ENCODE assay signal across 8 cellular contexts in the genomic region with DNA sequence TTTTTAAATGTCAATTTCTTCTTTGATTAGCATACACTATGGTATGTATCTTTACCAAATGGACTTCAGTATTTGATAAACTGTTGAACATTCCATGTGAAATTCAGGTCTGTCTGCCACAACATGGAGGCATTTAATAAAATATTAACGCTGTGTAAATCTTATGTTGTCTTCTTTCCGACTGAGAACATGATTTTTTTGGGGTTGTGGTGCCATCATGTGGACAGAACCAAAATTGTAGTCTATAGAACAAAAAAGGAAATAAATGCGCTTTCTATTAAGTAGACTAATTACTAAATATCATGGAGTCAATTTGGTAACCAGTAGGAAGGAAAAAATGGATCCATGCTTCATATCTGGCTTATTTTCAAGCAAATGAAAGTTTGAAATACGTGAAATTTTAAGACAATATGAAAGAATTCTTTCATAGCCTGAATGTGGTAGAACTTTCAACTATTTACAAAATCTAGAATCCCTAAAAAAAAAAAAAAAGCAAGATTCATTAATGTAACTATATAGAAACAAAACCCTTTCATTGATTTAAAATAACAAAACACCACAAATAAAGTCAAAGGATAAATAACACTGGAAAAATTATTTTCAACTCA. TPM values are rescaled to one million over a fixed set of nuclear protein-coding genes. Genes with fewer than 3 reads are reported as not detected.
A peak's percentile ranks its signal among the peaks of the same experiment; 100 is the strongest.
DNase-seq lines count a peak whose midpoint lies in the region; ATAC-seq and TF ChIP-seq lines count a peak whose summit lies in the region.

No MANE protein-coding gene starts in this region.

- H3F3A ChIP-seq in neural cell (ENCODE audit: insufficient read depth, low read length, poor library complexity, severe bottlenecking) = no peaks in the 10 kb centered on the region

- TF ChIP-seq CTCF in endothelial cell (IDR thresholded peaks at IDR 0.05; ENCODE audit: unreplicated experiment) (peak; percentile 88), neural cell (IDR thresholded peaks at IDR 0.05; ENCODE audit: poor library complexity, severe bottlenecking) (peak; percentile 89)

- no peaks in the 10 kb centered on the region for H4K20me1 ChIP-seq in neural cell (ENCODE audit: insufficient read depth)

- H3K4me3 ChIP-seq in neural cell (ENCODE audit: low read length) = no peak overlapping the region

- no peak for ATAC-seq in activated CD8-positive, alpha-beta memory T cell treated with anti-CD3 and anti-CD28 coated beads, Interleukin-2, amount 10 ng/mL, durations not matched to agents 7 days and 5 days
- ATAC-seq in GM21423 (IDR thresholded peaks at IDR 0.05; ENCODE audit: unreplicated experiment) (no peak), GM19463 (IDR thresholded peaks at IDR 0.05; ENCODE audit: unreplicated experiment) (no peak)

- no peak for TF ChIP-seq EP300 in neural cell (conservative IDR thresholded peaks at IDR 0.05; ENCODE audit: poor library complexity, severe bottlenecking)

- H3K27ac Mint-ChIP-seq in activated CD8-positive, alpha-beta memory T cell treated with anti-CD3 and anti-CD28 coated beads, Interleukin-2, amount 10 ng/mL, durations not matched to agents 7 days and 5 days = no peak overlapping the region
- peak overlapping the region; percentile 86 for H3K27ac Mint-ChIP-seq in endothelial cell (ENCODE audit: unreplicated experiment)

- TF ChIP-seq RAD21 in neural cell (conservative IDR thresholded peaks at IDR 0.05) = peak; percentile 93

- H3K9ac ChIP-seq in neural cell (ENCODE audit: low read length) = peak overlapping the region; percentile 13

- H3K9me3 ChIP-seq in neural cell (ENCODE audit: low read length) = no peaks in the 10 kb centered on the region

- no peaks in the 10 kb centered on the region for H3K36me3 Mint-ChIP-seq in activated CD8-positive, alpha-beta memory T cell treated with anti-CD3 and anti-CD28 coated beads, Interleukin-2, amount 10 ng/mL, durations not matched to agents 7 days and 5 days
- H3K36me3 Mint-ChIP-seq in endothelial cell (ENCODE audit: low read depth, unreplicated experiment) = peaks cover 16% of the 10 kb centered on the region

- H3K27ac ChIP-seq in neural cell (ENCODE audit: low read length) = no peak overlapping the region

- H3K27me3 ChIP-seq in neural cell (ENCODE audit: insufficient read depth, low read depth, low read length) = no peaks in the 10 kb centered on the region

- no peaks in the 10 kb centered on the region for H3K9me3 Mint-ChIP-seq in activated CD8-positive, alpha-beta memory T cell treated with anti-CD3 and anti-CD28 coated beads, Interleukin-2, amount 10 ng/mL, durations not matched to agents 7 days and 5 days (ENCODE audit: low read depth)
- H3K9me3 Mint-ChIP-seq in endothelial cell (ENCODE audit: unreplicated experiment) = no peaks in the 10 kb centered on the region

- no peak overlapping the region for H3K4me3 Mint-ChIP-seq in activated CD8-positive, alpha-beta memory T cell treated with anti-CD3 and anti-CD28 coated beads, Interleukin-2, amount 10 ng/mL, durations not matched to agents 7 days and 5 days
- H3K4me3 Mint-ChIP-seq in endothelial cell (ENCODE audit: unreplicated experiment) = no peak overlapping the region

- H2AFZ ChIP-seq in neural cell (ENCODE audit: low read depth, low read length) = no peak overlapping the region

- DNase-seq in activated CD8-positive, alpha-beta memory T cell treated with anti-CD3 and anti-CD28 coated beads, Interleukin-2, amount 10 ng/mL, durations not matched to agents 7 days and 5 days = peak; percentile 49
- no peak for DNase-seq in activated CD8-positive, alpha-beta memory T cell treated with anti-CD3 and anti-CD28 coated beads, Interleukin-2, amount 50 U/mL, for 48 hours
- peak; percentile 79 to 82 for DNase-seq in Kasumi-1 (lab: John Stamatoyannopoulos, UW)
- peak; percentile 13 for DNase-seq in T-helper 9 cell
- peak; percentile 48 for DNase-seq in endothelial cell (ENCODE audit: low spot score)

- peak overlapping the region; percentile 6 for H3K4me2 ChIP-seq in neural cell (ENCODE audit: low read length)

- H3K9me2 ChIP-seq in neural cell (ENCODE audit: insufficient read depth, low read length) = no peaks in the 10 kb centered on the region

- no peaks in the 10 kb centered on the region for H3K36me3 ChIP-seq in neural cell (ENCODE audit: insufficient read depth, low read length)

- CTCF ChIA-PET in activated CD8-positive, alpha-beta memory T cell treated with anti-CD3 and anti-CD28 coated beads, Interleukin-2, amount 10 ng/mL, durations not matched to agents 7 days and 5 days (lab: Charles Lee) = interaction anchor here (1.0 to 3.4 kb wide), 3 partner anchors 684 to 964 kb away, joined by 4 to 19 read pairs (median 6); no protein-coding TSS in a partner anchor

- peaks cover 29% of the 10 kb centered on the region for H3K27me3 Mint-ChIP-seq in activated CD8-positive, alpha-beta memory T cell treated with anti-CD3 and anti-CD28 coated beads, Interleukin-2, amount 10 ng/mL, durations not matched to agents 7 days and 5 days
- no peaks in the 10 kb centered on the region for H3K27me3 Mint-ChIP-seq in endothelial cell (ENCODE audit: unreplicated experiment)

- peaks cover 17% of the 10 kb centered on the region for H3K79me2 ChIP-seq in neural cell (replicated peaks; ENCODE audit: insufficient read depth, low read length)

- H3K4me1 Mint-ChIP-seq in activated CD8-positive, alpha-beta memory T cell treated with anti-CD3 and anti-CD28 coated beads, Interleukin-2, amount 10 ng/mL, durations not matched to agents 7 days and 5 days = peaks cover 29% of the 10 kb centered on the region
- H3K4me1 Mint-ChIP-seq in endothelial cell (ENCODE audit: unreplicated experiment) = peaks cover 30% of the 10 kb centered on the region

TF ChIP-seq in neural cell, 6 proteins besides CTCF, POLR2A, EP300 and RAD21:
- TF ChIP-seq SMC3 (conservative IDR thresholded peaks at IDR 0.05; ENCODE audit: poor library complexity) (peak; percentile 96), EZH2 (IDR thresholded peaks at IDR 0.05; ENCODE audit: borderline replicate concordance, insufficient read depth, low read length, poor library complexity, severe bottlenecking) (no peak)

RNA-seq across cellular contexts. Expression of a gene that starts 2.8 kb away (rescaled TPM):
- 1 to 10 TPM; 4.9 to 7.5 TPM for total RNA-seq in activated CD8-positive, alpha-beta memory T cell treated with anti-CD3 and anti-CD28 coated beads, Interleukin-2, amount 10 ng/mL, durations not matched to agents 7 days and 5 days
- 572 TPM for total RNA-seq in endothelial cell (ENCODE audit: unreplicated experiment)
- polyA plus RNA-seq in neural cell = 309 and 385 TPM in 2 replicates
- polyA minus RNA-seq in neural cell = 800 and 993 TPM in 2 replicates

RNA-seq across cellular contexts. Expression of a gene that starts 28.5 kb away (rescaled TPM):
- not detected for total RNA-seq in activated CD8-positive, alpha-beta memory T cell treated with anti-CD3 and anti-CD28 coated beads, Interleukin-2, amount 10 ng/mL, durations not matched to agents 7 days and 5 days
- 1.4 TPM for total RNA-seq in endothelial cell (ENCODE audit: unreplicated experiment)
- not detected in 2 replicates for polyA plus RNA-seq in neural cell
- polyA minus RNA-seq in neural cell = not detected in 2 replicates

Comparison
In these comparisons a context has a peak if more than half of its experiments do, and no peak if none do; other contexts are left out.
1. RNA of a gene that starts 2.8 kb away (total RNA-seq): 572 TPM in endothelial cell (single experiment); 4.9 to 7.5 TPM in activated CD8-positive, alpha-beta memory T cell treated with anti-CD3 and anti-CD28 coated beads, Interleukin-2, amount 10 ng/mL, durations not matched to agents 7 days and 5 days; every median in the first group is over 10 times any median in the second.